Comparison of ENCODE assay signal across 11 cellular contexts in genomic region chr15:59329570-59330350, GRCh38. TPM values are rescaled to one million over a fixed set of nuclear protein-coding genes. Genes with fewer than 3 reads are reported as not detected.
DNase-seq lines count a peak whose midpoint lies in the region; ATAC-seq and TF ChIP-seq lines count a peak whose summit lies in the region.
"Had no signal": no experiment of that assay in that cellular context is flagged by ENCODE, and none has a peak within 500 bp of the region (broad histone marks: within the 10 kb centered on the region; RNA-seq: fewer than 3 reads in every experiment).

No MANE protein-coding gene starts in this region.

- DNase-seq in heart left ventricle (peak in 1 of 5 donors; percentile 27), cardiac septum (ENCODE audit: low spot score) (no peak), astrocyte of the hippocampus (ENCODE audit: low read depth, low spot score) (peak; percentile 88), right lobe of liver (no peak), ureter (ENCODE audit: low spot score) (peak; percentile 54)
- no peak for DNase-seq in activated CD4-positive, alpha-beta T cell treated with anti-CD3 and anti-CD28 coated beads for 1 hour
- DNase-seq: naive thymus-derived CD4-positive, alpha-beta T cell; stimulated activated CD4-positive, alpha-beta T cell treated with anti-CD3 and anti-CD28 coated beads, Interleukin-4, amount 100 ng/mL, for 24 hours had no signal

- TF ChIP-seq POLR2A in heart left ventricle (IDR thresholded peaks at IDR 0.05), result no peak
- TF ChIP-seq POLR2A in right lobe of liver (IDR thresholded peaks at IDR 0.05), result no peak

- H3K4me3 ChIP-seq in heart left ventricle (no peak overlapping the region), right lobe of liver (peak overlapping the region in 1 of 3 donors; percentile 5)
- H3K4me3 ChIP-seq: thoracic aorta had no signal

- H3K27ac ChIP-seq in heart left ventricle (peak overlapping the region in 2 of 12 donors; percentile 12 to 23), right lobe of liver (peak overlapping the region; percentile 17 to 71 (median 24))
- H3K27ac ChIP-seq: thoracic aorta had no signal

- no peak for TF ChIP-seq CTCF in heart left ventricle (IDR thresholded peaks at IDR 0.05)
- no peak for TF ChIP-seq CTCF in right lobe of liver (IDR thresholded peaks at IDR 0.05)

- intact Hi-C loops in heart left ventricle (cut with DNase I) (no loop called here), cardiac septum (cut with DNase I) (no loop called here), right lobe of liver (cut with DNase I) (no loop called here)

- H3K27me3 ChIP-seq in heart left ventricle, result no peaks in the 10 kb centered on the region
- H3K27me3 ChIP-seq in right lobe of liver, result no peaks in the 10 kb centered on the region

- WGBS in heart left ventricle, 4 donors, result 53 to 70% (median 62%) methylated on average over 6 of the region's 6 CpGs
- WGBS in right lobe of liver (ENCODE audit: insufficient coverage, low coverage, low lambda C conversion rate, missing lambda C conversion rate), result 19% methylated on average over 6 of the region's 6 CpGs

- H3K36me3 ChIP-seq in heart left ventricle, result no peaks in the 10 kb centered on the region
- H3K36me3 ChIP-seq in right lobe of liver, result no peaks in the 10 kb centered on the region
- H3K36me3 ChIP-seq: thoracic aorta had no signal

- ATAC-seq in heart left ventricle (peak; percentile 48 to 55 (median 54)), right lobe of liver (peak; percentile 55 to 77 (median 62)), GM21786 (IDR thresholded peaks at IDR 0.05; ENCODE audit: unreplicated experiment) (no peak), GM19035 (IDR thresholded peaks at IDR 0.05; ENCODE audit: unreplicated experiment) (no peak)
- ATAC-seq: naive thymus-derived CD4-positive, alpha-beta T cell had no signal

- H3K9me3 ChIP-seq in heart left ventricle (no peaks in the 10 kb centered on the region), right lobe of liver (no peaks in the 10 kb centered on the region)
- H3K9me3 ChIP-seq: thoracic aorta had no signal

- H3K4me1 ChIP-seq in heart left ventricle (peaks cover 0 to 56% (median 13%) of the 10 kb centered on the region in 12 donors), right lobe of liver (peaks cover 0 to 48% (median 19%) of the 10 kb centered on the region in 4 donors)

RNA-seq across cellular contexts. Expression of gene MYO1E, which starts 42.9 kb away (rescaled TPM):
- total RNA-seq in heart left ventricle (10 to 100 TPM; 12.0 to 98.6 (median 28.2) TPM), cardiac septum (41.0 TPM), right lobe of liver (100 to 1,000 TPM in 1 of 6 experiments, 10 to 100 TPM in 5; 45.2 to 139 (median 68.9) TPM), ureter (121 TPM)
- polyA plus RNA-seq in heart left ventricle, result 1 to 10 TPM; 8.5 to 9.8 TPM
- polyA plus RNA-seq: naive thymus-derived CD4-positive, alpha-beta T cell had no signal

Comparison
In these comparisons a context has a peak if more than half of its experiments do, and no peak if none do; other contexts are left out.
1. ATAC-seq: peak in heart left ventricle (4 of 4) and right lobe of liver (4 of 4); none in GM21786 (single experiment) and GM19035 (single experiment).
2. DNase-seq: peak in astrocyte of the hippocampus (single experiment) and ureter (single experiment); none in cardiac septum (single experiment), right lobe of liver (0 of 3) and activated CD4-positive, alpha-beta T cell treated with anti-CD3 and anti-CD28 coated beads for 1 hour (single experiment).